In genomic region chr6:25054469-25054868, GRCh38 we compare ENCODE assay signal across 1 cellular context.
TF ChIP-seq lines count a peak whose summit lies in the region.

No MANE protein-coding gene starts in this region.

TF ChIP-seq in GM23338, 12 proteins besides CTCF, POLR2A, EP300 and RAD21 (continued from another document):
- no peak for TF ChIP-seq ZNF462 (CRISPR knock-in tag; IDR thresholded peaks at IDR 0.05)
- TF ChIP-seq POLR2AphosphoS5 (IDR thresholded peaks at IDR 0.05; ENCODE audit: low read depth): no peak
